3 cellular contexts compared by ENCODE assay signal in genomic region chr11:124429599-124429998, GRCh38.
TF ChIP-seq lines count a peak whose summit lies in the region.

No MANE protein-coding gene starts in this region.

TF ChIP-seq in SK-N-SH treated with all-trans-retinoic acid at 6 μM for 48 hours, 23 proteins besides CTCF, POLR2A, EP300 and RAD21:
- TF ChIP-seq ESRRG (CRISPR knock-in tag; IDR thresholded peaks at IDR 0.05) (no peak), ZFP30 (CRISPR knock-in tag; IDR thresholded peaks at IDR 0.05) (peak; percentile 80), CREB5 (CRISPR knock-in tag; IDR thresholded peaks at IDR 0.05; ENCODE audit: low read depth) (no peak), ARNTL (CRISPR knock-in tag; IDR thresholded peaks at IDR 0.05; ENCODE audit: borderline replicate concordance, low read depth) (no peak), ZC3H10 (CRISPR knock-in tag; IDR thresholded peaks at IDR 0.05) (no peak)

TF ChIP-seq in SK-N-SH, 30 proteins besides CTCF, POLR2A, EP300 and RAD21:
- TF ChIP-seq PBX3 (IDR thresholded peaks at IDR 0.05): no peak
- TF ChIP-seq RCOR1 (IDR thresholded peaks at IDR 0.05; ENCODE audit: low read length): no peak
- TF ChIP-seq FOXJ3 (CRISPR knock-in tag; IDR thresholded peaks at IDR 0.05): no peak
- TF ChIP-seq ELF1 (IDR thresholded peaks at IDR 0.05): no peak
- no peak for TF ChIP-seq TEAD4 (IDR thresholded peaks at IDR 0.05; ENCODE audit: borderline replicate concordance, insufficient read depth)

TF ChIP-seq in K562, 482 proteins besides CTCF, POLR2A, EP300 and RAD21:
- TF ChIP-seq ATF2 (CRISPR knock-in tag; IDR thresholded peaks at IDR 0.05): no peak
- 0 out of 3 replicates have a peak, but pooled peaks of 1 of the 2 experiments have one; percentile 27 for TF ChIP-seq CBX3 (IDR thresholded peaks at IDR 0.05; ENCODE audit: borderline replicate concordance in 1 of 2, low read length in 2 of 2)
- TF ChIP-seq RBM39 (optimal IDR thresholded peaks at IDR 0.05; ENCODE audit: low read depth, low read length): no peak
- TF ChIP-seq THAP7 (CRISPR knock-in tag; IDR thresholded peaks at IDR 0.05): no peak
- TF ChIP-seq ZZZ3 (IDR thresholded peaks at IDR 0.05): no peak
- no peak for TF ChIP-seq CXXC5 (CRISPR knock-in tag; IDR thresholded peaks at IDR 0.05)
- no peak for TF ChIP-seq GTF2E2 (tag; IDR thresholded peaks at IDR 0.05)
- TF ChIP-seq ZFP30 (CRISPR knock-in tag; IDR thresholded peaks at IDR 0.05; ENCODE audit: borderline replicate concordance): peak; percentile 63; the same call in 1 of the 2 replicates
- TF ChIP-seq ZNF239 (CRISPR knock-in tag; IDR thresholded peaks at IDR 0.05): no peak
- peak; percentile 34 for TF ChIP-seq ZNF280A (IDR thresholded peaks at IDR 0.05; ENCODE audit: low read depth, partially characterized antibody)
- TF ChIP-seq E2F6 (IDR thresholded peaks at IDR 0.05; ENCODE audit: borderline replicate concordance in 1 of 2, extremely low read depth in 1 of 2, insufficient read depth in 1 of 2, insufficient read length in 1 of 2, low read depth in 1 of 2, low read length in 1 of 2, poor library complexity in 1 of 2, severe bottlenecking in 1 of 2): no peak
- TF ChIP-seq HLTF (IDR thresholded peaks at IDR 0.05): no peak
- no peak for TF ChIP-seq ASH1L (IDR thresholded peaks at IDR 0.05; ENCODE audit: borderline replicate concordance, low read depth, partially characterized antibody)
- TF ChIP-seq RBM25 (IDR thresholded peaks at IDR 0.05; ENCODE audit: low read depth, low read length, severe bottlenecking): peak; percentile 53
- no peak for TF ChIP-seq ZNF778 (CRISPR knock-in tag; IDR thresholded peaks at IDR 0.05)
- no peak for TF ChIP-seq CREBBP (IDR thresholded peaks at IDR 0.05; ENCODE audit: low read depth, low read length)
TF ChIP-seq in K562: peak in this region for 4.
